In the genomic region with DNA sequence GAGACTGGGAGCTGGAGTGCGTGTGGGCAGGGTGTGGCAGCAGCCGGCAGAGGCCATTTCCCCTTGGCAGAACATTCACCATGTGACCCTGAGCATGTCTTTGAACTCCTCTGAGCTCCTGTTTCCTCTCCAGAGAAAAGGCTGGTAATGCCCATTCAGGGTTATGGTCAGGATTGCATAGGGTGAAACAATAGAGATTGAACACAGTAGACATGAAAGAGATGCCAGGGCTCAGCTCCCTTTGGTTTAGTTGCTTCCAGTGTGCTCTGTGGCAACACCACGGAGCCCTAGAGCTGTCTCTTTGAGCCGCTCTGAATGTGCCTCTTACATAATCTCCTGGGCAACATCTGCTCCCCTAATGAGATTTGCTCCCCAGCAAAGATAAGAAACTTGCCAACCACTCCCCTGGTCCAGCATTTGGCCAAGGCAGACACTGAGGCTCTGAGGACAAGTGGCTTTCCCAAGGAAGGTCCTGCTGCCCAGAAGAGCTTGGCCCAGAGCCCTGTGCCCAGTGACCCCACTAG, we compare ENCODE assay signal across 9 cellular contexts. TPM values are rescaled to one million over a fixed set of nuclear protein-coding genes. Genes with fewer than 3 reads are reported as not detected.
DNase-seq lines count a peak whose midpoint lies in the region; ATAC-seq and TF ChIP-seq lines count a peak whose summit lies in the region.
"Had no signal": no experiment of that assay in that cellular context is flagged by ENCODE, and none has a peak within 500 bp of the region (broad histone marks: within the 10 kb centered on the region; RNA-seq: fewer than 3 reads in every experiment).

No MANE protein-coding gene starts in this region.

- WGBS in mammary epithelial cell (ENCODE audit: low coverage, missing lambda C conversion rate), result 100% methylated on average over 1 of the region's 4 CpGs

- H3K9me3 Mint-ChIP-seq in MCF 10A (ENCODE audit: unreplicated experiment), result no peaks in the 10 kb centered on the region

- H3K27me3 Mint-ChIP-seq in MCF 10A (ENCODE audit: insufficient read depth, unreplicated experiment), result no peaks in the 10 kb centered on the region

- H3K9ac ChIP-seq in mammary epithelial cell (ENCODE audit: insufficient read depth, low read length), result no peak overlapping the region

- H3K36me3 Mint-ChIP-seq in MCF 10A (ENCODE audit: insufficient read depth, unreplicated experiment), result no peaks in the 10 kb centered on the region

- H3K4me3 ChIP-seq in mammary epithelial cell (replicated peaks in 1 of 3; ENCODE audit: insufficient read depth in 1 of 3, low read depth in 2 of 3, low read length in 3 of 3) (no peak overlapping the region), vagina (no peak overlapping the region)
- no peak overlapping the region for H3K4me3 ChIP-seq in effector memory CD4-positive, alpha-beta T cell (ENCODE audit: insufficient read depth, low read depth, low read length, poor library complexity, severe bottlenecking)

- H3K4me1 Mint-ChIP-seq in MCF 10A (ENCODE audit: insufficient read depth, unreplicated experiment), result peaks cover 29% of the 10 kb centered on the region

- peak; percentile 59 for ATAC-seq in left colon

- BruUV-seq in MCF 10A (replicated peaks; lab: Mats Ljungman, UMichigan) (no TSS peak), mammary epithelial cell (replicated peaks; lab: Mats Ljungman, UMichigan) (no TSS peak)

- intact Hi-C loops in MCF 10A (cut with micrococcal nuclease) (no loop called here), mammary epithelial cell (cut with micrococcal nuclease) (no loop called here), left colon (cut with DNase I, micrococcal nuclease) (no loop called here), vagina (cut with DNase I) (no loop called here)

- H3K4me3 Mint-ChIP-seq in MCF 10A (ENCODE audit: unreplicated experiment), result no peak overlapping the region

- DNase-seq in MCF 10A (ENCODE audit: unreplicated experiment), result peak; percentile 25
- DNase-seq in mammary epithelial cell, result no peak
- DNase-seq in left colon, result peak in 1 of 2 donors; percentile 52
- no peak for DNase-seq in vagina (ENCODE audit: extremely low spot score in 2 of 2)
- DNase-seq in effector memory CD4-positive, alpha-beta T cell, result no peak
- no peak for DNase-seq in stimulated activated CD4-positive, alpha-beta T cell treated with anti-CD3 and anti-CD28 coated beads, Interleukin-4, amount 100 ng/mL, for 4 hours
- DNase-seq: activated CD8-positive, alpha-beta memory T cell treated with anti-CD3 and anti-CD28 coated beads, Interleukin-2, amount 50 U/mL, for 4 hours; mesendoderm; NCI-H146 had no signal

- H3K27ac ChIP-seq in mammary epithelial cell (ENCODE audit: insufficient read depth, low read depth, low read length) (no peak overlapping the region), vagina (peak overlapping the region; percentile 77)
- no peak overlapping the region for H3K27ac ChIP-seq in effector memory CD4-positive, alpha-beta T cell (ENCODE audit: insufficient read depth, low read length, poor library complexity, severe bottlenecking)

- no peak overlapping the region for H2AFZ ChIP-seq in mammary epithelial cell (ENCODE audit: low read depth, low read length)

- TF ChIP-seq CTCF in MCF 10A (IDR thresholded peaks at IDR 0.05; ENCODE audit: unreplicated experiment) (no peak), mammary epithelial cell (conservative IDR thresholded peaks at IDR 0.05 in 1 of 2, IDR thresholded peaks at IDR 0.05 in 1 of 2; ENCODE audit: extremely low read depth in 1 of 2, insufficient read depth in 1 of 2, low read depth in 1 of 2, low read length in 2 of 2) (no peak), vagina (IDR thresholded peaks at IDR 0.05) (no peak)

- H3K27ac Mint-ChIP-seq in MCF 10A (ENCODE audit: low read depth, unreplicated experiment), result no peak overlapping the region

- H3K27me3 ChIP-seq in mammary epithelial cell (ENCODE audit: insufficient read depth, low read length) (no peaks in the 10 kb centered on the region), vagina (no peaks in the 10 kb centered on the region)
- no peaks in the 10 kb centered on the region for H3K27me3 ChIP-seq in effector memory CD4-positive, alpha-beta T cell (replicated peaks; ENCODE audit: control insufficient read depth, insufficient read depth, low read length, poor library complexity, severe bottlenecking)

- H3K36me3 ChIP-seq in mammary epithelial cell (ENCODE audit: insufficient read depth, low read length) (no peaks in the 10 kb centered on the region), vagina (no peaks in the 10 kb centered on the region)
- no peaks in the 10 kb centered on the region for H3K36me3 ChIP-seq in effector memory CD4-positive, alpha-beta T cell (ENCODE audit: control insufficient read depth, insufficient read depth, low read length)

- no peaks in the 10 kb centered on the region for H4K20me1 ChIP-seq in mammary epithelial cell (ENCODE audit: insufficient read depth, low read length)

- POLR2A ChIA-PET in MCF 10A (lab: Yijun Ruan, JAX), result interaction anchor here (1.2 kb wide), 1 partner anchor 14 kb away, joined by 3 read pairs; a partner anchor contains a TSS

- H3K4me2 ChIP-seq in mammary epithelial cell (ENCODE audit: insufficient read depth, low read depth, low read length), result no peak overlapping the region

- TF ChIP-seq POLR2A in vagina (IDR thresholded peaks at IDR 0.05), result no peak

- peaks cover 3% of the 10 kb centered on the region for H3K4me1 ChIP-seq in mammary epithelial cell (ENCODE audit: insufficient read depth, low read length)
- H3K4me1 ChIP-seq in vagina, result peaks cover 50% of the 10 kb centered on the region
- H3K4me1 ChIP-seq in effector memory CD4-positive, alpha-beta T cell (ENCODE audit: control insufficient read depth, insufficient read depth, low read length, poor library complexity, severe bottlenecking), result no peaks in the 10 kb centered on the region

- H3K79me2 ChIP-seq in mammary epithelial cell (ENCODE audit: insufficient read depth, low read length), result no peaks in the 10 kb centered on the region

- CTCF ChIA-PET in MCF 10A (lab: Yijun Ruan, JAX) (interaction anchor here (0.6 to 1.4 kb wide), 3 partner anchors 14 to 169 kb away, joined by 3 to 6 read pairs (median 3); a partner anchor contains a TSS), mammary epithelial cell (lab: Charles Lee; ENCODE audit: low non-redundant PET) (no interaction called here)

- dilution Hi-C loops in mammary epithelial cell (cut with HindIII; ENCODE audit: low sequenced_read_pairs), result no loop called here

- in situ Hi-C loops in mammary epithelial cell (cut with MboI; ENCODE audit: low sequenced_read_pairs in 2 of 2), result no loop called here

- H3K9me3 ChIP-seq in mammary epithelial cell (replicated peaks; ENCODE audit: insufficient read depth, low read length) (no peaks in the 10 kb centered on the region), vagina (no peaks in the 10 kb centered on the region)
- H3K9me3 ChIP-seq in effector memory CD4-positive, alpha-beta T cell (ENCODE audit: control insufficient read depth, low read length), result no peaks in the 10 kb centered on the region

RNA-seq across cellular contexts. Expression of a gene that starts 4.6 kb away (rescaled TPM):
- total RNA-seq in MCF 10A (2022) (0.63 and 2.0 TPM in 2 replicates), mammary epithelial cell (1 to 10 TPM in 1 of 2 donors, under 1 TPM in 1; 0.83 to 1.3 TPM), left colon (1,000 to 10,000 TPM in 1 of 2 donors, 100 to 1,000 TPM in 1; 498 to 1,280 TPM), vagina (209 TPM)
- polyA plus RNA-seq in mammary epithelial cell, result 0.53 TPM
- polyA minus RNA-seq in mammary epithelial cell, result not detected

RNA-seq across cellular contexts. Expression of a gene that starts 14.3 kb away (rescaled TPM):
- total RNA-seq in MCF 10A (2022) (44.3 and 59.3 TPM in 2 replicates), mammary epithelial cell (100 to 1,000 TPM in 1 of 2 donors, 10 to 100 TPM in 1; 68.0 to 122 TPM), left colon (10 to 100 TPM; 32.3 to 39.3 TPM), vagina (171 TPM)
- polyA plus RNA-seq in mammary epithelial cell, result 114 TPM
- 48.4 TPM for polyA minus RNA-seq in mammary epithelial cell

RNA-seq across cellular contexts. Expression of a gene that starts 34.0 kb away (rescaled TPM):
- total RNA-seq in MCF 10A (2022), result 18.4 and 20.2 TPM in 2 replicates
- total RNA-seq in mammary epithelial cell, result 10 to 100 TPM; 11.2 to 28.5 TPM
- 33.6 TPM for polyA plus RNA-seq in mammary epithelial cell
- polyA minus RNA-seq in mammary epithelial cell, result 18.6 TPM
- 10 to 100 TPM; 33.9 to 40.5 TPM for total RNA-seq in left colon
- 18.9 TPM for total RNA-seq in vagina

RNA-seq across cellular contexts. Expression of a gene that starts 34.1 kb away (rescaled TPM):
- total RNA-seq in MCF 10A (2022) (126 and 135 TPM in 2 replicates), mammary epithelial cell (100 to 1,000 TPM in 1 of 2 donors, 10 to 100 TPM in 1; 94.7 to 156 TPM), left colon (100 to 1,000 TPM; 102 to 106 TPM), vagina (109 TPM)
- 163 TPM for polyA plus RNA-seq in mammary epithelial cell
- 119 TPM for polyA minus RNA-seq in mammary epithelial cell

RNA-seq across cellular contexts. Expression of a gene that starts 59.0 kb away (rescaled TPM):
- total RNA-seq in MCF 10A (2022) (0.66 and 0.91 TPM in 2 replicates), mammary epithelial cell (10 to 100 TPM in 1 of 2 donors, 1 to 10 TPM in 1; 6.3 to 19.3 TPM), left colon (under 1 TPM in 1 of 2 donors, not detected in 1; 0.28 TPM), vagina (6.1 TPM)
- 5.4 TPM for polyA plus RNA-seq in mammary epithelial cell
- 0.72 TPM for polyA minus RNA-seq in mammary epithelial cell

Comparison
In these comparisons a context has a peak if more than half of its experiments do, and no peak if none do; other contexts are left out.
1. RNA of a gene that starts 4.6 kb away (total RNA-seq): 498 to 1,280 TPM in left colon and 209 TPM in vagina (single experiment); 0.83 to 1.3 TPM in mammary epithelial cell and 0.63 to 2.0 TPM in MCF 10A; every median in the first group is over 10 times any median in the second.